Comparison of ENCODE assay signal across 10 cellular contexts in the genomic region with DNA sequence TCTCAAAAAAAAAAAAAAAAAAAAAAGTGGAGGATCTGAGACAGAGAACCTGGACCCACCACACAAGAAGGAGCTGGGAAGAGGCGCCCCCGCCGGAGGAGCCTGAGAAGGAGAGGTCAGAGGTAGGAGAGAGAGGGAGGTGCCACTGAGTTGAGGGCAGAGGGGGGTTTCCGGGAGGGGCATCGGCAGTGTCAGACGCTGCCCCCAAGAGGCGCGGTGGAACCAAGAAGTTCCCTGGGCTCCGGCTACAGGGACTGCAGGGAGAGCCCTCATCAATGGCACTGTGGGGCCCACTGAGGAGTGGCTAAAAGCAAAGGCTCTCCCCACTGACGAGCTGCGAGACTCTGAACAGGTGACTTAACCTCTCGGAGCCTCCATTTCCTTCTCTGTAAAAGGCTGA. TPM values are rescaled to one million over a fixed set of nuclear protein-coding genes. Genes with fewer than 3 reads are reported as not detected.
DNase-seq lines count a peak whose midpoint lies in the region; ATAC-seq and TF ChIP-seq lines count a peak whose summit lies in the region.
"Had no signal": no experiment of that assay in that cellular context is flagged by ENCODE, and none has a peak within 500 bp of the region (broad histone marks: within the 10 kb centered on the region; RNA-seq: fewer than 3 reads in every experiment).

No MANE protein-coding gene starts in this region.

- no peaks in the 10 kb centered on the region for H3K9me3 ChIP-seq in suprapubic skin

- WGBS in suprapubic skin: 58% methylated on average over 12 of the region's 12 CpGs

- no peak overlapping the region for H3K4me3 ChIP-seq in suprapubic skin

- ATAC-seq in HG02678 (IDR thresholded peaks at IDR 0.05; ENCODE audit: unreplicated experiment): no peak

- no peaks in the 10 kb centered on the region for H3K27me3 ChIP-seq in suprapubic skin

- no peak for TF ChIP-seq POLR2A in suprapubic skin (IDR thresholded peaks at IDR 0.05)

- H3K36me3 ChIP-seq in suprapubic skin: no peaks in the 10 kb centered on the region

- H3K27ac ChIP-seq in suprapubic skin: no peak overlapping the region

- TF ChIP-seq CTCF in suprapubic skin (IDR thresholded peaks at IDR 0.05): no peak

- H3K4me1 ChIP-seq in suprapubic skin: peaks cover 6% of the 10 kb centered on the region

- DNase-seq in Daoy (ENCODE audit: low read depth): peak; percentile 11
- DNase-seq in T-helper 2 cell: peak in 3 of 5 experiments; percentile 49 to 67 (median 55)
- peak; percentile 26 for DNase-seq in activated naive CD4-positive, alpha-beta T cell treated with anti-CD3 and anti-CD28 coated beads, Interleukin-2, amount 50 U/mL, for 16 hours
- peak; percentile 5 to 7 for DNase-seq in stimulated activated CD4-positive, alpha-beta T cell treated with anti-CD3 and anti-CD28 coated beads, Interleukin-12 subunit alpha, Interleukin-12 subunit beta, amount 100 ng/mL, for 24 hours (ENCODE audit: low read depth in 2 of 2)
- no peak for DNase-seq in middle frontal gyrus (ENCODE audit: extremely low spot score, low spot score)
- no peak for DNase-seq in suprapubic skin (ENCODE audit: low spot score in 2 of 2)
- no peak for DNase-seq in epidermal melanocyte (ENCODE audit: insufficient read length, low spot score)
- DNase-seq: NCI-H1694 treated with DMSO at 0.1 percent for 48 hours had no signal

- TF ChIP-seq EP300 in suprapubic skin (IDR thresholded peaks at IDR 0.05): no peak

RNA-seq across cellular contexts. Expression of a gene that starts 4.2 kb away (rescaled TPM):
- not detected in 2 replicates for total RNA-seq in Daoy (2014; rRNA removed; shearing (Covaris generic))
- not detected for total RNA-seq in suprapubic skin
- total RNA-seq: neural crest cell had no signal

RNA-seq across cellular contexts. Expression of a gene that starts 17.9 kb away (rescaled TPM):
- not detected in 2 replicates for total RNA-seq in Daoy (2014; rRNA removed; shearing (Covaris generic))
- not detected for total RNA-seq in suprapubic skin
- total RNA-seq: neural crest cell had no signal

RNA-seq across cellular contexts. Expression of a gene that starts 58.7 kb away (rescaled TPM):
- total RNA-seq in Daoy (2014; rRNA removed; shearing (Covaris generic)): not detected in 2 replicates
- 1 to 10 TPM in 1 of 4 donors, under 1 TPM in 3; 0.26 to 1.0 (median 0.65) TPM for total RNA-seq in suprapubic skin
- total RNA-seq: neural crest cell had no signal

Comparison
In these comparisons a context has a peak if more than half of its experiments do, and no peak if none do; other contexts are left out.
1. DNase-seq: peak in Daoy (single experiment), T-helper 2 cell (3 of 5), activated naive CD4-positive, alpha-beta T cell treated with anti-CD3 and anti-CD28 coated beads, Interleukin-2, amount 50 U/mL, for 16 hours (single experiment) and stimulated activated CD4-positive, alpha-beta T cell treated with anti-CD3 and anti-CD28 coated beads, Interleukin-12 subunit alpha, Interleukin-12 subunit beta, amount 100 ng/mL, for 24 hours (2 of 2); none in middle frontal gyrus (single experiment), suprapubic skin (0 of 2) and epidermal melanocyte (single experiment).